ENCODE assay signal across 8 cellular contexts in the genomic region with DNA sequence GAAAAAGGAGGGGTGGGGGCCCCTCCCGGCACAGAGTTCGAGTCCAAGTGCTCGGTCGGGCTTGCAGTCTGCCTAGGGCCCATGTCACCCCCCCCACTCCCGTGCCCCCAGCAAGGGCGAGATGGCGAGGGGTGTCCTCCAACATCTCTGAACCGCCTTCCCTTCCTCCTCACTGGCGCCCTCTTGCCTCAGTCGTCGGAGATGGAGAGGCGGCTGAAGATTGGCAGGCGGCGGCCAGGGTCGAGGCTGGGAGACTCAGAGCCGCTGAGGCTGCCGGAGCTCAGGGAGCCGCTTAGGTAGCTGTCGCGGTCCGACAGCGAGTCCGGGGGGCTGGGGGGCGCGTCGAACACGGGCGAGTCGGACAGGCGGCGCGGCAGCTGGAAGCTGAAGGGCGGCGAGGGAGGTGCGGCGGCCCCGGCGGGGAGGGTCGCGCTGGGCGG. TPM values are rescaled to one million over a fixed set of nuclear protein-coding genes. Genes with fewer than 3 reads are reported as not detected.
DNase-seq lines count a peak whose midpoint lies in the region; ATAC-seq lines count a peak whose summit lies in the region.

No MANE protein-coding gene starts in this region.

- 1 to 2% methylated on average over 32 to 41 of the region's 41 CpGs for WGBS in esophagus, 2 donors

- peak; percentile 12 for DNase-seq in GM04503 (ENCODE audit: low read depth)
- DNase-seq in NOMO-1 (lab: John Stamatoyannopoulos, UW; ENCODE audit: unreplicated experiment in 2 of 2) = peak; percentile 62
- peak; percentile 59 for DNase-seq in activated T-cell treated with anti-CD3 and anti-CD28 coated beads for 4 hours
- peak; percentile 88 for DNase-seq in myocyte (ENCODE audit: low read depth)
- DNase-seq in NCI-H69 (lab: John Stamatoyannopoulos, UW) = no peak

- H3K9me3 Mint-ChIP-seq in stimulated activated memory B cell treated with anti-CD40 and anti-IgM and Interleukin-4, amounts not matched to agents 10 μg/mL and 1 μg/mL and 100 μg/mL, for 72 hours = no peaks in the 10 kb centered on the region

- no peaks in the 10 kb centered on the region for H3K27me3 ChIP-seq in esophagus (ENCODE audit: control insufficient read depth in 1 of 2, insufficient read depth in 2 of 2, low read length in 2 of 2)

- H3K27ac ChIP-seq in esophagus (ENCODE audit: low read depth in 2 of 2, low read length in 1 of 2) = peak overlapping the region; percentile 99

- no peaks in the 10 kb centered on the region for H3K9me3 ChIP-seq in esophagus (ENCODE audit: control insufficient read depth in 2 of 2, insufficient read depth in 1 of 2, low read depth in 1 of 2, low read length in 1 of 2)

- no peak for ATAC-seq in stimulated activated memory B cell treated with anti-CD40 and anti-IgM and Interleukin-4, amounts not matched to agents 10 μg/mL and 1 μg/mL and 100 μg/mL, for 72 hours
- ATAC-seq in HG03378 (IDR thresholded peaks at IDR 0.05; ENCODE audit: unreplicated experiment) = no peak

- peak overlapping the region; percentile 96 for H3K4me3 Mint-ChIP-seq in stimulated activated memory B cell treated with anti-CD40 and anti-IgM and Interleukin-4, amounts not matched to agents 10 μg/mL and 1 μg/mL and 100 μg/mL, for 72 hours

- H3K4me1 ChIP-seq in esophagus (ENCODE audit: control insufficient read depth in 2 of 2, insufficient read depth in 2 of 2, low read length in 1 of 2) = peaks cover 2 to 10% of the 10 kb centered on the region in 2 donors

- no peaks in the 10 kb centered on the region for H3K27me3 Mint-ChIP-seq in stimulated activated memory B cell treated with anti-CD40 and anti-IgM and Interleukin-4, amounts not matched to agents 10 μg/mL and 1 μg/mL and 100 μg/mL, for 72 hours

- peak overlapping the region; percentile 97 to 99 for H3K4me3 ChIP-seq in esophagus (ENCODE audit: low read depth in 1 of 2, low read length in 2 of 2)

- H3K36me3 ChIP-seq in esophagus (ENCODE audit: control insufficient read depth in 2 of 2, insufficient read depth in 2 of 2, low read length in 1 of 2) = peaks cover 9 to 16% of the 10 kb centered on the region in 2 donors

- H3K4me1 Mint-ChIP-seq in stimulated activated memory B cell treated with anti-CD40 and anti-IgM and Interleukin-4, amounts not matched to agents 10 μg/mL and 1 μg/mL and 100 μg/mL, for 72 hours = peaks cover 50% of the 10 kb centered on the region

- H3K27ac Mint-ChIP-seq in stimulated activated memory B cell treated with anti-CD40 and anti-IgM and Interleukin-4, amounts not matched to agents 10 μg/mL and 1 μg/mL and 100 μg/mL, for 72 hours = peak overlapping the region; percentile 93

- peaks cover 25% of the 10 kb centered on the region for H3K36me3 Mint-ChIP-seq in stimulated activated memory B cell treated with anti-CD40 and anti-IgM and Interleukin-4, amounts not matched to agents 10 μg/mL and 1 μg/mL and 100 μg/mL, for 72 hours

RNA-seq across cellular contexts. Expression of a gene that starts 2.3 kb away (rescaled TPM):
- polyA plus RNA-seq in esophagus = 10 to 100 TPM; 48.1 to 64.2 TPM
- total RNA-seq in myocyte = 6.1 and 6.2 TPM in 2 replicates
- polyA plus RNA-seq in myocyte (2012) = 10.3 TPM
